Comparison of ENCODE assay signal across 8 cellular contexts in genomic region chr9:90141723-90142122, GRCh38.
DNase-seq lines count a peak whose midpoint lies in the region; ATAC-seq and TF ChIP-seq lines count a peak whose summit lies in the region.

No MANE protein-coding gene starts in this region.

- in situ Hi-C loops in SK-MEL-5 (cut with HindIII; ENCODE audit: low pct_unique_long_range_greater_than_20kb, low sequenced_read_pairs) = no loop called here

- H3K27ac ChIP-seq in gastroesophageal sphincter (no peak overlapping the region), tibial artery (no peak overlapping the region)

- H3K36me3 ChIP-seq in gastroesophageal sphincter (no peaks in the 10 kb centered on the region), tibial artery (no peaks in the 10 kb centered on the region)

- no peak for TF ChIP-seq POLR2A in gastroesophageal sphincter (IDR thresholded peaks at IDR 0.05)

- H3K27me3 ChIP-seq in gastroesophageal sphincter = peaks cover 8% of the 10 kb centered on the region
- H3K27me3 ChIP-seq in tibial artery = peaks cover 0 to 2% of the 10 kb centered on the region in 2 donors

- WGBS in gastroesophageal sphincter (ENCODE audit: low coverage in 1 of 2), 2 donors = 11 to 23% methylated on average over 4 to 5 of the region's 5 CpGs

- intact Hi-C loops in tibial artery (cut with DNase I; ENCODE audit: low total_unique reads) = no loop called here

- no peaks in the 10 kb centered on the region for H3K9me3 ChIP-seq in gastroesophageal sphincter
- no peaks in the 10 kb centered on the region for H3K9me3 ChIP-seq in tibial artery

- TF ChIP-seq EP300 in gastroesophageal sphincter (IDR thresholded peaks at IDR 0.05) = no peak

- ATAC-seq in gastroesophageal sphincter (no peak), GM18520 (IDR thresholded peaks at IDR 0.05; ENCODE audit: unreplicated experiment) (no peak)

- TF ChIP-seq CTCF in LNCaP clone FGC (IDR thresholded peaks at IDR 0.05; ENCODE audit: control insufficient read depth, extremely low read depth, insufficient read depth) (peak; percentile 63), gastroesophageal sphincter (IDR thresholded peaks at IDR 0.05) (peak; percentile 21 to 57 (median 39)), tibial artery (IDR thresholded peaks at IDR 0.05) (peak; percentile 25 to 30)

- H3K4me3 ChIP-seq in LNCaP clone FGC (ENCODE audit: low read depth, low read length) (no peak overlapping the region), gastroesophageal sphincter (no peak overlapping the region), tibial artery (no peak overlapping the region)

- H3K4me1 ChIP-seq in gastroesophageal sphincter (no peaks in the 10 kb centered on the region), tibial artery (no peaks in the 10 kb centered on the region)

- peak; percentile 60 for DNase-seq in COR-L47 (lab: John Stamatoyannopoulos, UW)
- peak; percentile 10 for DNase-seq in LNCaP clone FGC (ENCODE audit: low read depth)
- DNase-seq in SK-MEL-5 (ENCODE audit: low read depth, low spot score) = peak; percentile 38
- no peak for DNase-seq in tibial artery
- no peak for DNase-seq in activated CD8-positive, alpha-beta memory T cell treated with anti-CD3 and anti-CD28 coated beads, Interleukin-2, amount 50 U/mL, for 48 hours
- no peak for DNase-seq in activated CD4-positive, CD25-positive, alpha-beta regulatory T cell treated with anti-CD3 and anti-CD28 coated beads, Interleukin-2, amount 50 U/mL, for 72 hours

Comparison
In these comparisons a context has a peak if more than half of its experiments do, and no peak if none do; other contexts are left out.
1. DNase-seq: peak in COR-L47 (single experiment), LNCaP clone FGC (single experiment) and SK-MEL-5 (single experiment); none in tibial artery (0 of 2), activated CD8-positive, alpha-beta memory T cell treated with anti-CD3 and anti-CD28 coated beads, Interleukin-2, amount 50 U/mL, for 48 hours (single experiment) and activated CD4-positive, CD25-positive, alpha-beta regulatory T cell treated with anti-CD3 and anti-CD28 coated beads, Interleukin-2, amount 50 U/mL, for 72 hours (single experiment).
2. Peak in every context shown above with its lines, with median percentiles within 50 percentile points of each other: CTCF ChIP-seq.